In genomic region chr16:12253731-12254130, GRCh38 we compare ENCODE assay signal across 19 cellular contexts.
A peak's percentile ranks its signal among the peaks of the same experiment; 100 is the strongest.
DNase-seq lines count a peak whose midpoint lies in the region; ATAC-seq and TF ChIP-seq lines count a peak whose summit lies in the region.
"Had no signal": no experiment of that assay in that cellular context is flagged by ENCODE, and none has a peak within 500 bp of the region (broad histone marks: within the 10 kb centered on the region; RNA-seq: fewer than 3 reads in every experiment).

No MANE protein-coding gene starts in this region.

- TF ChIP-seq CTCF in WTC11 (IDR thresholded peaks at IDR 0.05) (no peak), osteoblast (IDR thresholded peaks at IDR 0.05; ENCODE audit: extremely low read depth, low read depth, low read length) (no peak)

- peaks cover 0 to 47% (median 29%) of the 10 kb centered on the region in 10 experiments; a peak in 15 of 20 replicates for H3K4me1 ChIP-seq in BLaER1 treated with 17β-estradiol and CSF1 and Interleukin-3, amounts not matched to agents 10 nM and 100 nM
- H3K4me1 ChIP-seq in osteoblast (ENCODE audit: insufficient read depth, low read length), result no peaks in the 10 kb centered on the region

- ATAC-seq in WTC11, result no peak
- no peak for ATAC-seq in HG03442 (IDR thresholded peaks at IDR 0.05; ENCODE audit: unreplicated experiment)

- no peaks in the 10 kb centered on the region; a peak in 1 of 22 replicates for H3K9me3 ChIP-seq in BLaER1 treated with 17β-estradiol and CSF1 and Interleukin-3, amounts not matched to agents 10 nM and 100 nM (replicated peaks in 1 of 11)
- H3K9me3 ChIP-seq in osteoblast (ENCODE audit: low read depth, low read length), result no peaks in the 10 kb centered on the region
- H3K9me3 ChIP-seq: SJCRH30 had no signal

- no peak overlapping the region for H3K27ac ChIP-seq in BLaER1 treated with 17β-estradiol and CSF1 and Interleukin-3, amounts not matched to agents 10 nM and 100 nM
- H3K27ac ChIP-seq in osteoblast (ENCODE audit: low read depth, low read length), result no peak overlapping the region
- H3K27ac ChIP-seq: C4-2B, SJCRH30 had no signal

- no peaks in the 10 kb centered on the region for H3K36me3 Mint-ChIP-seq in WTC11

- H3K4me3 Mint-ChIP-seq in WTC11, result no peak overlapping the region
- H3K4me3 Mint-ChIP-seq: CD8-positive, alpha-beta memory T cell had no signal

- no peaks in the 10 kb centered on the region for H3K27me3 Mint-ChIP-seq in WTC11 (ENCODE audit: low read depth)
- H3K27me3 Mint-ChIP-seq: CD8-positive, alpha-beta memory T cell had no signal

- H2AFZ ChIP-seq in osteoblast (ENCODE audit: low read length), result no peak overlapping the region

- H3K79me2 ChIP-seq in osteoblast (ENCODE audit: insufficient read depth, low read length), result no peaks in the 10 kb centered on the region

- H3K9ac ChIP-seq in BLaER1 treated with 17β-estradiol and CSF1 and Interleukin-3, amounts not matched to agents 10 nM and 100 nM, result no peak overlapping the region

- H3K4me1 Mint-ChIP-seq in WTC11, result peaks cover 7% of the 10 kb centered on the region

- H4K20me1 ChIP-seq in BLaER1 treated with 17β-estradiol and CSF1 and Interleukin-3, amounts not matched to agents 10 nM and 100 nM, result peaks cover 0 to 97% (median 0%) of the 10 kb centered on the region in 11 experiments; a peak in 5 of 22 replicates
- H4K20me1 ChIP-seq in osteoblast (ENCODE audit: insufficient read depth, low read length), result peaks cover 16% of the 10 kb centered on the region

- H3K27me3 ChIP-seq in BLaER1 treated with 17β-estradiol and CSF1 and Interleukin-3, amounts not matched to agents 10 nM and 100 nM, result no peaks in the 10 kb centered on the region
- H3K27me3 ChIP-seq in osteoblast (ENCODE audit: insufficient read depth, low read length), result no peaks in the 10 kb centered on the region
- H3K27me3 ChIP-seq: SJCRH30 had no signal

- H3K4me3 ChIP-seq in BLaER1 treated with 17β-estradiol and CSF1 and Interleukin-3, amounts not matched to agents 10 nM and 100 nM, result no peak overlapping the region
- no peak overlapping the region for H3K4me3 ChIP-seq in osteoblast (ENCODE audit: insufficient read depth, low read length)
- H3K4me3 ChIP-seq: SJCRH30 had no signal

- CTCF ChIA-PET in WTC11 (lab: Charles Lee), result interaction anchor here (0.9 kb wide), 1 partner anchor 158 kb away, joined by 5 read pairs; no protein-coding TSS in a partner anchor

- H3K36me3 ChIP-seq in BLaER1 treated with 17β-estradiol and CSF1 and Interleukin-3, amounts not matched to agents 10 nM and 100 nM, result peaks cover 0 to 8% (median 0%) of the 10 kb centered on the region in 11 experiments; a peak in 1 of 22 replicates
- H3K36me3 ChIP-seq in osteoblast (ENCODE audit: insufficient read depth, low read length), result no peaks in the 10 kb centered on the region
- H3K36me3 ChIP-seq: SJCRH30 had no signal

- POLR2A ChIA-PET in WTC11 (lab: Charles Lee), result no interaction called here

- H3K27ac Mint-ChIP-seq in WTC11, result peak overlapping the region; percentile 30; the same call in 1 of the 2 replicates
- H3K27ac Mint-ChIP-seq: CD8-positive, alpha-beta memory T cell had no signal

- H3K9me3 Mint-ChIP-seq in WTC11, result no peaks in the 10 kb centered on the region
- H3K9me3 Mint-ChIP-seq: CD8-positive, alpha-beta memory T cell had no signal

- DNase-seq in DMS79 treated with DMSO at 0.1 percent for 48 hours (lab: John Stamatoyannopoulos, UW) (peak; percentile 2), DMS79 (lab: John Stamatoyannopoulos, UW) (no peak), WTC11 (ENCODE audit: low spot score) (no peak), osteoblast (ENCODE audit: insufficient read length, low spot score, missing footprints) (peak; percentile 32), cortex of kidney (lab: John Stamatoyannopoulos, UW) (no peak), HuH-7.5 (ENCODE audit: low spot score) (no peak)
- DNase-seq: 8988T; CD8-positive, alpha-beta memory T cell; Kasumi-1; NCI-H1048; NCI-H1417 treated with DMSO at 0.1 percent for 48 hours; NCI-H187; NCI-H2107; NCI-H69; OCI-M1; SJCRH30 had no signal

- peak overlapping the region in 7 of 11 experiments; percentile 49 to 73 (median 62); a peak in 13 of 22 replicates for H3K4me2 ChIP-seq in BLaER1 treated with 17β-estradiol and CSF1 and Interleukin-3, amounts not matched to agents 10 nM and 100 nM
- no peak overlapping the region for H3K4me2 ChIP-seq in osteoblast (ENCODE audit: insufficient read depth, low read length)

TF ChIP-seq in WTC11, 78 proteins besides CTCF, POLR2A, EP300 and RAD21:
- TF ChIP-seq ZNF396 (CRISPR knock-in tag; IDR thresholded peaks at IDR 0.05; ENCODE audit: borderline replicate concordance) (no peak), OVOL2 (CRISPR knock-in tag; IDR thresholded peaks at IDR 0.05; ENCODE audit: borderline replicate concordance) (no peak), GABPB1 (CRISPR knock-in tag; IDR thresholded peaks at IDR 0.05) (no peak)
- TF ChIP-seq, protein P1, sequence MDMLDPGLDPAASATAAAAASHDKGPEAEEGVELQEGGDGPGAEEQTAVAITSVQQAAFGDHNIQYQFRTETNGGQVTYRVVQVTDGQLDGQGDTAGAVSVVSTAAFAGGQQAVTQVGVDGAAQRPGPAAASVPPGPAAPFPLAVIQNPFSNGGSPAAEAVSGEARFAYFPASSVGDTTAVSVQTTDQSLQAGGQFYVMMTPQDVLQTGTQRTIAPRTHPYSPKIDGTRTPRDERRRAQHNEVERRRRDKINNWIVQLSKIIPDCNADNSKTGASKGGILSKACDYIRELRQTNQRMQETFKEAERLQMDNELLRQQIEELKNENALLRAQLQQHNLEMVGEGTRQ (CRISPR knock-in tag; IDR thresholded peaks at IDR 0.05), result no peak

Comparison
In these comparisons a context has a peak if more than half of its experiments do, and no peak if none do; other contexts are left out.
1. DNase-seq: peak in DMS79 treated with DMSO at 0.1 percent for 48 hours (single experiment) and osteoblast (single experiment); none in DMS79 (single experiment), WTC11 (single experiment), cortex of kidney (single experiment) and HuH-7.5 (single experiment).